16 cellular contexts compared by ENCODE assay signal in the genomic region with DNA sequence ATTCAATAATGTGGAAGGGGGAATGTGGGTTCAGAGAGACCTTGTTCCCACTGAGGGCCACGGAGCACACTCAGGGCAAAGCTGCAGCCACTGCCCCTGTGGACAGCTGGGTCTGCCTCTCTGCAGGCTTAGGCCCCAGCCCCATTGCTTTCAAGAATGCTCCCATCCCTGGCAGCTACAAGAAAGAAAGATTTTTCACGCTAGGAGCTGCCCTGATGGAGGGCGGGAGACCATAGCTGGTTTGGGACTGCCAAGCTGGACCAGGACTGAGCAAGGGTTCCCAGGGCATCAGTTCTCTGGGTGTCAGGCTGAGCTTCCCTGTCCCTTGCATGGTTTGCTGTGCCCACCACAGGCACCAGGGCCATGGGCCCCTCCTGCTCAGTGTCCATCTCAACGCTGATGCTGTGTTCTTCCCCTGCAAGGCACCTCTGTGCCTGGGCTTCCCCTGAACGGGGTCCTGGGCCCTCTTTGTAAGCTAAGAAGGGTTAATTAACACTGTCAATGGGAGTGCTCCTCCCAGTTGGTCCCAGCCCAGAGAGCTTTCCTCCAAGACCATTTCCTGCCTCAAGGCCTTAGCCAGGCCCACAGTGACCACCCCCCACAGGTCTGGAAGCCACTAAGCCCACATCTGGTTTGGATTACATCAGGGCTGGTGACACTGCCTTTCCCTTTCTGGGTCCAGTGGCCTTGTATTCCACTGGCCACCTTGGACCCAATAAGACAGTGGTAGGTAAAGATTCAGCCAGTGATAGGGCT. TPM values are rescaled to one million over a fixed set of nuclear protein-coding genes. Genes with fewer than 3 reads are reported as not detected.
DNase-seq lines count a peak whose midpoint lies in the region; ATAC-seq, FAIRE-seq and TF ChIP-seq lines count a peak whose summit lies in the region.
"Had no signal": no experiment of that assay in that cellular context is flagged by ENCODE, and none has a peak within 500 bp of the region (broad histone marks: within the 10 kb centered on the region; RNA-seq: fewer than 3 reads in every experiment).

No MANE protein-coding gene starts in this region.

- H3K27ac ChIP-seq in BLaER1 (peak overlapping the region; percentile 12), mesenchymal stem cell (ENCODE audit: low read length, poor library complexity, severe bottlenecking) (no peak overlapping the region), body of pancreas (no peak overlapping the region)

- H3K36me3 ChIP-seq in BLaER1: no peaks in the 10 kb centered on the region
- no peaks in the 10 kb centered on the region for H3K36me3 ChIP-seq in mesenchymal stem cell (ENCODE audit: control insufficient read depth in 1 of 2, insufficient read depth in 2 of 2, low read depth in 1 of 2, low read length in 2 of 2)
- no peaks in the 10 kb centered on the region for H3K36me3 ChIP-seq in body of pancreas (replicated peaks in 1 of 2; ENCODE audit: insufficient read depth in 1 of 2, low read depth in 2 of 2)
- H3K36me3 ChIP-seq: breast epithelium, upper lobe of left lung had no signal

- H3K4me1 ChIP-seq in BLaER1 (peaks cover 68% of the 10 kb centered on the region), mesenchymal stem cell (ENCODE audit: control insufficient read depth, insufficient read depth, low read depth, low read length) (peaks cover 67% of the 10 kb centered on the region), body of pancreas (peaks cover 6% of the 10 kb centered on the region)

- no peak overlapping the region for H3K23ac ChIP-seq in mesenchymal stem cell (ENCODE audit: low read length in 2 of 2)

- TF ChIP-seq POLR2A in GM18505 (IDR thresholded peaks at IDR 0.05; ENCODE audit: borderline replicate concordance, extremely low read depth, insufficient read depth, insufficient read length): no peak
- no peak for TF ChIP-seq POLR2A in body of pancreas (IDR thresholded peaks at IDR 0.05)

- peak overlapping the region; percentile 5 for H2BK5ac ChIP-seq in mesenchymal stem cell (ENCODE audit: low read depth, low read length, poor library complexity, severe bottlenecking)

- FAIRE-seq in HTR-8/SVneo (lab: Jason Lieb, UNC): peak; percentile 9
- FAIRE-seq: keratinocyte had no signal

- TF ChIP-seq CTCF in body of pancreas (IDR thresholded peaks at IDR 0.05): no peak

- no peak overlapping the region for H2BK12ac ChIP-seq in mesenchymal stem cell (ENCODE audit: low read length in 2 of 2)

- DNase-seq in HTR-8/SVneo (ENCODE audit: insufficient read length, low spot score) (no peak), mesenchymal stem cell (no peak), NCI-H1436 treated with DMSO at 0.1 percent for 48 hours (lab: John Stamatoyannopoulos, UW) (no peak), body of pancreas (no peak)
- DNase-seq in activated CD8-positive, alpha-beta memory T cell treated with anti-CD3 and anti-CD28 coated beads, Interleukin-2, amount 50 U/mL, for 4 hours: no peak
- DNase-seq: activated effector memory CD4-positive, alpha-beta T cell treated with Interleukin-2 at 50 U/mL for 16 hours; NCI-H187 had no signal

- no peak overlapping the region for H2AFZ ChIP-seq in mesenchymal stem cell (ENCODE audit: low read depth, low read length)

- H3K79me1 ChIP-seq in mesenchymal stem cell (replicated peaks; ENCODE audit: low read length, poor library complexity, severe bottlenecking): no peaks in the 10 kb centered on the region

- H3K4me2 ChIP-seq in BLaER1 (peak overlapping the region; percentile 69), mesenchymal stem cell (ENCODE audit: low read length, poor library complexity, severe bottlenecking) (no peak overlapping the region)

- H4K91ac ChIP-seq in mesenchymal stem cell (ENCODE audit: low read length): no peak overlapping the region

- intact Hi-C loops in body of pancreas (cut with DNase I): no loop called here

- H3K9me3 ChIP-seq in BLaER1: no peaks in the 10 kb centered on the region
- no peaks in the 10 kb centered on the region for H3K9me3 ChIP-seq in mesenchymal stem cell (ENCODE audit: control insufficient read depth, low read length)
- no peaks in the 10 kb centered on the region for H3K9me3 ChIP-seq in body of pancreas
- H3K9me3 ChIP-seq: breast epithelium, upper lobe of left lung had no signal

- ATAC-seq in SK-N-SH treated with all-trans-retinoic acid at 6 μM for 48 hours: no peak; the same call in 2 of the 3 replicates
- ATAC-seq in GM18505 (IDR thresholded peaks at IDR 0.05; ENCODE audit: unreplicated experiment): no peak
- ATAC-seq in body of pancreas: no peak

- peak overlapping the region; percentile 77 for H2AK5ac ChIP-seq in mesenchymal stem cell (ENCODE audit: low read length, severe bottlenecking)

- peak overlapping the region; percentile 39; the same call in 1 of the 2 replicates for H3K9ac ChIP-seq in BLaER1
- H3K9ac ChIP-seq in mesenchymal stem cell (ENCODE audit: low read length): no peak overlapping the region

- H3K18ac ChIP-seq in mesenchymal stem cell (ENCODE audit: low read depth in 1 of 2, low read length in 2 of 2): peak overlapping the region in 1 of 2 experiments; percentile 25

- no peak overlapping the region for H3K4ac ChIP-seq in mesenchymal stem cell (ENCODE audit: low read depth in 1 of 2, low read length in 2 of 2)

- H2BK15ac ChIP-seq in mesenchymal stem cell (ENCODE audit: low read depth, poor library complexity, severe bottlenecking): no peak overlapping the region

- H4K8ac ChIP-seq in mesenchymal stem cell (ENCODE audit: low read length): no peak overlapping the region

- 0 out of 2 replicates have a peak overlapping the region, but pooled peaks have one; percentile 2 for H3K4me3 ChIP-seq in BLaER1
- H3K4me3 ChIP-seq in mesenchymal stem cell (ENCODE audit: insufficient read depth in 1 of 2, low read depth in 1 of 2, low read length in 2 of 2): no peak overlapping the region
- no peak overlapping the region for H3K4me3 ChIP-seq in body of pancreas
- H3K4me3 ChIP-seq: breast epithelium, K562, upper lobe of left lung had no signal

- H3K27me3 ChIP-seq in BLaER1 (no peaks in the 10 kb centered on the region), mesenchymal stem cell (ENCODE audit: control insufficient read depth in 1 of 2, insufficient read depth in 1 of 2, low read length in 2 of 2) (peaks cover 0 to 64% of the 10 kb centered on the region in 2 experiments), body of pancreas (no peaks in the 10 kb centered on the region)
- H3K27me3 ChIP-seq: breast epithelium, upper lobe of left lung had no signal

- peaks cover 24% of the 10 kb centered on the region; the same call in 1 of the 2 replicates for H4K20me1 ChIP-seq in BLaER1

- no peak overlapping the region for H2BK120ac ChIP-seq in mesenchymal stem cell (ENCODE audit: low read depth, low read length)

- H3K14ac ChIP-seq in mesenchymal stem cell (ENCODE audit: low read length in 2 of 2): peak overlapping the region in 1 of 2 experiments; percentile 49

- 71% methylated on average over 5 of the region's 5 CpGs for WGBS in mesenchymal stem cell
- WGBS in body of pancreas, 2 donors: 71 to 80% methylated on average over 5 of the region's 5 CpGs

TF ChIP-seq in SK-N-SH treated with all-trans-retinoic acid at 6 μM for 48 hours, 23 proteins besides CTCF, POLR2A, EP300 and RAD21:
- TF ChIP-seq TCF4 (CRISPR knock-in tag; IDR thresholded peaks at IDR 0.05; ENCODE audit: borderline replicate concordance) (peak; percentile 72), ZFP3 (CRISPR knock-in tag; IDR thresholded peaks at IDR 0.05) (no peak)
TF ChIP-seq in SK-N-SH treated with all-trans-retinoic acid at 6 μM for 48 hours: peak in this region for 1.

RNA-seq across cellular contexts. Expression of a gene that starts 8.4 kb away (rescaled TPM):
- 0.23 TPM for polyA plus RNA-seq in mesenchymal stem cell (2013, experiment 1 of 2)
- polyA plus RNA-seq in mesenchymal stem cell (2013, experiment 2 of 2): 0.26 TPM
- 1 to 10 TPM in 1 of 2 donors, not detected in 1; 3.0 TPM for total RNA-seq in body of pancreas
- total RNA-seq: activated CD4-positive, alpha-beta memory T cell treated with anti-CD3 and anti-CD28 coated beads for 36 hours; K562; pulmonary artery endothelial cell had no signal
- polyA plus RNA-seq: K562, keratinocyte had no signal

RNA-seq across cellular contexts. Expression of a gene that starts 17.9 kb away (rescaled TPM):
- polyA plus RNA-seq in mesenchymal stem cell (2013, experiment 1 of 2): 0.06 TPM
- polyA plus RNA-seq in mesenchymal stem cell (2013, experiment 2 of 2): 0.04 TPM
- total RNA-seq in body of pancreas: 1 to 10 TPM; 4.9 to 9.3 TPM
- total RNA-seq: breast epithelium, upper lobe of left lung had no signal

RNA-seq across cellular contexts. Expression of a gene that starts 33.3 kb away (rescaled TPM):
- polyA plus RNA-seq in mesenchymal stem cell (2013, experiment 1 of 2): 0.10 TPM
- 0.11 TPM for polyA plus RNA-seq in mesenchymal stem cell (2013, experiment 2 of 2)
- 1 to 10 TPM; 2.9 to 3.6 TPM for total RNA-seq in body of pancreas
- total RNA-seq: activated CD4-positive, alpha-beta memory T cell treated with anti-CD3 and anti-CD28 coated beads for 36 hours; K562; pulmonary artery endothelial cell had no signal
- polyA plus RNA-seq: keratinocyte had no signal

RNA-seq across cellular contexts. Expression of a gene that starts 33.4 kb away (rescaled TPM):
- polyA plus RNA-seq in mesenchymal stem cell (2013, experiment 1 of 2): not detected
- 0.03 TPM for polyA plus RNA-seq in mesenchymal stem cell (2013, experiment 2 of 2)
- total RNA-seq in body of pancreas: under 1 TPM; 0.52 to 0.99 TPM
- total RNA-seq: activated CD4-positive, alpha-beta memory T cell treated with anti-CD3 and anti-CD28 coated beads for 36 hours; K562 had no signal
- polyA plus RNA-seq: keratinocyte had no signal
